Comparison of ENCODE assay signal across 1 cellular context in genomic region chr3:168157301-168157700, GRCh38.
TF ChIP-seq lines count a peak whose summit lies in the region.

No MANE protein-coding gene starts in this region.

TF ChIP-seq in K562, 482 proteins besides CTCF, POLR2A, EP300 and RAD21 (continued from another document and continues in another):
- TF ChIP-seq AFF1 (IDR thresholded peaks at IDR 0.05; ENCODE audit: low read depth in 1 of 2, partially characterized antibody in 2 of 2) (peak; percentile 51 to 94), SMARCA4 (IDR thresholded peaks at IDR 0.05) (peak; percentile 100), NCOA1 (IDR thresholded peaks at IDR 0.05; ENCODE audit: low read depth) (peak; percentile 90), ZNF184 (CRISPR knock-in tag; IDR thresholded peaks at IDR 0.05) (no peak), SRF (CRISPR knock-in tag; IDR thresholded peaks at IDR 0.05) (peak in 1 of 2 experiments; percentile 68; a peak in 1 of 4 replicates), IRF2 (CRISPR knock-in tag; IDR thresholded peaks at IDR 0.05) (no peak), JUND (IDR thresholded peaks at IDR 0.05; ENCODE audit: borderline replicate concordance, low read depth, low read length) (peak; percentile 79), JUND (tag; IDR thresholded peaks at IDR 0.05; ENCODE audit: borderline replicate concordance, low read depth, low read length) (peak; percentile 9; the same call in 1 of the 3 replicates), MED1 (CRISPR knock-in tag; IDR thresholded peaks at IDR 0.05; ENCODE audit: borderline replicate concordance) (no peak), TAF1 (IDR thresholded peaks at IDR 0.05; ENCODE audit: control insufficient read depth, extremely low read depth, insufficient read depth, low read length, severe bottlenecking) (peak; percentile 23), EHMT2 (IDR thresholded peaks at IDR 0.05) (peak; percentile 93), RBM39 (optimal IDR thresholded peaks at IDR 0.05; ENCODE audit: low read depth, low read length) (no peak), CCNT2 (IDR thresholded peaks at IDR 0.05; ENCODE audit: borderline replicate concordance, extremely low read depth, insufficient read length, low read depth, low read length) (peak; percentile 99), BRF2 (IDR thresholded peaks at IDR 0.05; ENCODE audit: borderline replicate concordance, insufficient read depth, insufficient read length) (no peak), CHD4 (IDR thresholded peaks at IDR 0.05; ENCODE audit: insufficient read depth, insufficient replicate concordance, low read depth, low read length, poor library complexity, severe bottlenecking) (no peak), SMAD4 (CRISPR knock-in tag; conservative IDR thresholded peaks at IDR 0.05) (peak; percentile 96), SETDB1 (IDR thresholded peaks at IDR 0.05; ENCODE audit: low read length) (no peak), MECOM (CRISPR knock-in tag; IDR thresholded peaks at IDR 0.05) (peak; percentile 92), HLTF (IDR thresholded peaks at IDR 0.05) (peak; percentile 82; the same call in 1 of the 2 replicates), PTTG1 (tag; IDR thresholded peaks at IDR 0.05; ENCODE audit: low read depth) (0 out of 2 replicates have a peak, but pooled peaks have one; percentile 23), RBM25 (IDR thresholded peaks at IDR 0.05; ENCODE audit: low read depth, low read length, severe bottlenecking) (no peak), ZNF395 (CRISPR knock-in tag; IDR thresholded peaks at IDR 0.05) (peak; percentile 95), SNAPC5 (CRISPR knock-in tag; IDR thresholded peaks at IDR 0.05) (no peak), PURB (CRISPR knock-in tag; IDR thresholded peaks at IDR 0.05; ENCODE audit: low read depth) (no peak), ZBTB11 (CRISPR knock-in tag; IDR thresholded peaks at IDR 0.05) (peak in 1 of 3 experiments; percentile 75; a peak in 2 of 6 replicates), BCLAF1 (IDR thresholded peaks at IDR 0.05; ENCODE audit: borderline replicate concordance in 1 of 2, control insufficient read depth in 1 of 2, low read depth in 2 of 2, low read length in 1 of 2) (no peak)
- TF ChIP-seq, protein P1, sequence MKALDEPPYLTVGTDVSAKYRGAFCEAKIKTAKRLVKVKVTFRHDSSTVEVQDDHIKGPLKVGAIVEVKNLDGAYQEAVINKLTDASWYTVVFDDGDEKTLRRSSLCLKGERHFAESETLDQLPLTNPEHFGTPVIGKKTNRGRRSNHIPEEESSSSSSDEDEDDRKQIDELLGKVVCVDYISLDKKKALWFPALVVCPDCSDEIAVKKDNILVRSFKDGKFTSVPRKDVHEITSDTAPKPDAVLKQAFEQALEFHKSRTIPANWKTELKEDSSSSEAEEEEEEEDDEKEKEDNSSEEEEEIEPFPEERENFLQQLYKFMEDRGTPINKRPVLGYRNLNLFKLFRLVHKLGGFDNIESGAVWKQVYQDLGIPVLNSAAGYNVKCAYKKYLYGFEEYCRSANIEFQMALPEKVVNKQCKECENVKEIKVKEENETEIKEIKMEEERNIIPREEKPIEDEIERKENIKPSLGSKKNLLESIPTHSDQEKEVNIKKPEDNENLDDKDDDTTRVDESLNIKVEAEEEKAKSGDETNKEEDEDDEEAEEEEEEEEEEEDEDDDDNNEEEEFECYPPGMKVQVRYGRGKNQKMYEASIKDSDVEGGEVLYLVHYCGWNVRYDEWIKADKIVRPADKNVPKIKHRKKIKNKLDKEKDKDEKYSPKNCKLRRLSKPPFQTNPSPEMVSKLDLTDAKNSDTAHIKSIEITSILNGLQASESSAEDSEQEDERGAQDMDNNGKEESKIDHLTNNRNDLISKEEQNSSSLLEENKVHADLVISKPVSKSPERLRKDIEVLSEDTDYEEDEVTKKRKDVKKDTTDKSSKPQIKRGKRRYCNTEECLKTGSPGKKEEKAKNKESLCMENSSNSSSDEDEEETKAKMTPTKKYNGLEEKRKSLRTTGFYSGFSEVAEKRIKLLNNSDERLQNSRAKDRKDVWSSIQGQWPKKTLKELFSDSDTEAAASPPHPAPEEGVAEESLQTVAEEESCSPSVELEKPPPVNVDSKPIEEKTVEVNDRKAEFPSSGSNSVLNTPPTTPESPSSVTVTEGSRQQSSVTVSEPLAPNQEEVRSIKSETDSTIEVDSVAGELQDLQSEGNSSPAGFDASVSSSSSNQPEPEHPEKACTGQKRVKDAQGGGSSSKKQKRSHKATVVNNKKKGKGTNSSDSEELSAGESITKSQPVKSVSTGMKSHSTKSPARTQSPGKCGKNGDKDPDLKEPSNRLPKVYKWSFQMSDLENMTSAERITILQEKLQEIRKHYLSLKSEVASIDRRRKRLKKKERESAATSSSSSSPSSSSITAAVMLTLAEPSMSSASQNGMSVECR (CRISPR knock-in tag; IDR thresholded peaks at IDR 0.05), result no peak
- TF ChIP-seq, protein P2, sequence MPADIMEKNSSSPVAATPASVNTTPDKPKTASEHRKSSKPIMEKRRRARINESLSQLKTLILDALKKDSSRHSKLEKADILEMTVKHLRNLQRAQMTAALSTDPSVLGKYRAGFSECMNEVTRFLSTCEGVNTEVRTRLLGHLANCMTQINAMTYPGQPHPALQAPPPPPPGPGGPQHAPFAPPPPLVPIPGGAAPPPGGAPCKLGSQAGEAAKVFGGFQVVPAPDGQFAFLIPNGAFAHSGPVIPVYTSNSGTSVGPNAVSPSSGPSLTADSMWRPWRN (IDR thresholded peaks at IDR 0.05; ENCODE audit: low read depth), result peak; percentile 91
- TF ChIP-seq, protein P3, sequence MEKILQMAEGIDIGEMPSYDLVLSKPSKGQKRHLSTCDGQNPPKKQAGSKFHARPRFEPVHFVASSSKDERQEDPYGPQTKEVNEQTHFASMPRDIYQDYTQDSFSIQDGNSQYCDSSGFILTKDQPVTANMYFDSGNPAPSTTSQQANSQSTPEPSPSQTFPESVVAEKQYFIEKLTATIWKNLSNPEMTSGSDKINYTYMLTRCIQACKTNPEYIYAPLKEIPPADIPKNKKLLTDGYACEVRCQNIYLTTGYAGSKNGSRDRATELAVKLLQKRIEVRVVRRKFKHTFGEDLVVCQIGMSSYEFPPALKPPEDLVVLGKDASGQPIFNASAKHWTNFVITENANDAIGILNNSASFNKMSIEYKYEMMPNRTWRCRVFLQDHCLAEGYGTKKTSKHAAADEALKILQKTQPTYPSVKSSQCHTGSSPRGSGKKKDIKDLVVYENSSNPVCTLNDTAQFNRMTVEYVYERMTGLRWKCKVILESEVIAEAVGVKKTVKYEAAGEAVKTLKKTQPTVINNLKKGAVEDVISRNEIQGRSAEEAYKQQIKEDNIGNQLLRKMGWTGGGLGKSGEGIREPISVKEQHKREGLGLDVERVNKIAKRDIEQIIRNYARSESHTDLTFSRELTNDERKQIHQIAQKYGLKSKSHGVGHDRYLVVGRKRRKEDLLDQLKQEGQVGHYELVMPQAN (IDR thresholded peaks at IDR 0.05; ENCODE audit: borderline replicate concordance), result no peak
- TF ChIP-seq, protein P4, sequence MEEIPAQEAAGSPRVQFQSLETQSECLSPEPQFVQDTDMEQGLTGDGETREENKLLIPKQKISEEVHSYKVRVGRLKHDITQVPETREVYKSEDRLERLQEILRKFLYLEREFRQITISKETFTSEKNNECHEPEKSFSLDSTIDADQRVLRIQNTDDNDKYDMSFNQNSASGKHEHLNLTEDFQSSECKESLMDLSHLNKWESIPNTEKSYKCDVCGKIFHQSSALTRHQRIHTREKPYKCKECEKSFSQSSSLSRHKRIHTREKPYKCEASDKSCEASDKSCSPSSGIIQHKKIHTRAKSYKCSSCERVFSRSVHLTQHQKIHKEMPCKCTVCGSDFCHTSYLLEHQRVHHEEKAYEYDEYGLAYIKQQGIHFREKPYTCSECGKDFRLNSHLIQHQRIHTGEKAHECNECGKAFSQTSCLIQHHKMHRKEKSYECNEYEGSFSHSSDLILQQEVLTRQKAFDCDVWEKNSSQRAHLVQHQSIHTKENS (CRISPR knock-in tag; IDR thresholded peaks at IDR 0.05), result no peak
